Comparison of ENCODE assay signal across 8 cellular contexts in genomic region chrX:7147978-7148824, GRCh38. TPM values are rescaled to one million over a fixed set of nuclear protein-coding genes. Genes with fewer than 3 reads are reported as not detected.
DNase-seq lines count a peak whose midpoint lies in the region; ATAC-seq and TF ChIP-seq lines count a peak whose summit lies in the region.

PUDP (minus strand) TSS chrX:7148153; CDS start chrX:7148113, 40 bp downstream.

- peak within 1 kb of the TSS; percentile 82 to 98 (median 95) for H3K27ac ChIP-seq in dorsolateral prefrontal cortex

- H3K36me3 Mint-ChIP-seq in CD14-positive monocyte: peaks cover 0 to 1% of the 10 kb centered on the region in 2 donors

- ATAC-seq in GM19372 (IDR thresholded peaks at IDR 0.05; ENCODE audit: low read depth, unreplicated experiment) (peak; percentile 63), HG03520 (IDR thresholded peaks at IDR 0.05; ENCODE audit: unreplicated experiment) (peak; percentile 76)

- peaks cover 0 to 3% (median 0%) of the 10 kb centered on the region in 7 donors for H3K9me3 Mint-ChIP-seq in CD14-positive monocyte

- no peaks in the 10 kb centered on the region for H3K27me3 ChIP-seq in dorsolateral prefrontal cortex

- peak within 1 kb of the TSS; percentile 82 to 89 for H3K4me3 Mint-ChIP-seq in CD14-positive monocyte

- TF ChIP-seq CTCF in CD14-positive monocyte (IDR thresholded peaks at IDR 0.05) (no peak), dorsolateral prefrontal cortex (IDR thresholded peaks at IDR 0.05 in 54 of 56, conservative IDR thresholded peaks at IDR 0.05 in 2 of 56; ENCODE audit: low read depth in 1 of 56, partially characterized antibody in 56 of 56) (peak in 42 of 56 donors; percentile 5 to 62 (median 38)), lower leg skin (IDR thresholded peaks at IDR 0.05) (no peak)

- DNase-seq in CD14-positive monocyte (ENCODE audit: low spot score) (peak; percentile 78), NCI-H748 treated with DMSO at 0.1 percent for 48 hours (lab: John Stamatoyannopoulos, UW) (peak; percentile 76), dorsolateral prefrontal cortex (peak; percentile 83 to 93 (median 88)), lower leg skin (ENCODE audit: low spot score in 2 of 2) (peak; percentile 56 to 96)
- DNase-seq in activated CD4-positive, alpha-beta T cell treated with anti-CD3 and anti-CD28 coated beads, Interleukin-2, amount 50 U/mL, for 48 hours: peak; percentile 73 to 76
- DNase-seq in stimulated activated CD4-positive, alpha-beta T cell treated with anti-CD3 and anti-CD28 coated beads, Interleukin-4, amount 100 ng/mL, for 4 hours: peak; percentile 81 to 82

- no peak for TF ChIP-seq POLR2A in lower leg skin (IDR thresholded peaks at IDR 0.05)

- H3K4me3 ChIP-seq in dorsolateral prefrontal cortex (peak within 1 kb of the TSS; percentile 54 to 100 (median 88)), lower leg skin (ENCODE audit: low read depth, poor library complexity, severe bottlenecking) (peak within 1 kb of the TSS; percentile 63)

- intact Hi-C loops in CD14-positive monocyte (cut with micrococcal nuclease) (loop anchor here in 1 of 2 donors (10.0 kb wide), 1 partner anchor 107 kb away; no protein-coding TSS in a partner anchor), dorsolateral prefrontal cortex (cut with DNase I) (no loop called here), lower leg skin (cut with DNase I; ENCODE audit: low total_unique reads) (no loop called here)

- 0 to 1% methylated on average over 10 to 52 of the region's 76 CpGs for WGBS in lower leg skin, 2 donors

- peaks cover 26% of the 10 kb centered on the region for H3K4me1 Mint-ChIP-seq in CD14-positive monocyte

- peaks cover 0 to 6% (median 0%) of the 10 kb centered on the region in 3 donors for H3K27me3 Mint-ChIP-seq in CD14-positive monocyte (ENCODE audit: low read depth in 3 of 3)

- peak within 1 kb of the TSS; percentile 83 to 94 (median 90) for H3K27ac Mint-ChIP-seq in CD14-positive monocyte

RNA-seq across cellular contexts. Expression of gene PUDP, which starts in this region (rescaled TPM):
- 10 to 100 TPM; 45.4 to 49.5 TPM for polyA plus RNA-seq in CD14-positive monocyte
- total RNA-seq in dorsolateral prefrontal cortex (10 to 100 TPM in 117 of 120 experiments, 1 to 10 TPM in 3; 8.9 to 39.3 (median 18.6) TPM), lower leg skin (10 to 100 TPM in 1 of 4 donors, 1 to 10 TPM in 3; 5.7 to 10.7 (median 7.9) TPM)

Comparison
In these comparisons a context has a peak if more than half of its experiments do, and no peak if none do; other contexts are left out.
1. Peak in every context shown above with its lines: DNase-seq, ATAC-seq, H3K4me3 ChIP-seq and H3K27ac ChIP-seq.
2. CTCF ChIP-seq: peak in dorsolateral prefrontal cortex (42 of 56); none in CD14-positive monocyte (single experiment) and lower leg skin (0 of 3).